In the genomic region with DNA sequence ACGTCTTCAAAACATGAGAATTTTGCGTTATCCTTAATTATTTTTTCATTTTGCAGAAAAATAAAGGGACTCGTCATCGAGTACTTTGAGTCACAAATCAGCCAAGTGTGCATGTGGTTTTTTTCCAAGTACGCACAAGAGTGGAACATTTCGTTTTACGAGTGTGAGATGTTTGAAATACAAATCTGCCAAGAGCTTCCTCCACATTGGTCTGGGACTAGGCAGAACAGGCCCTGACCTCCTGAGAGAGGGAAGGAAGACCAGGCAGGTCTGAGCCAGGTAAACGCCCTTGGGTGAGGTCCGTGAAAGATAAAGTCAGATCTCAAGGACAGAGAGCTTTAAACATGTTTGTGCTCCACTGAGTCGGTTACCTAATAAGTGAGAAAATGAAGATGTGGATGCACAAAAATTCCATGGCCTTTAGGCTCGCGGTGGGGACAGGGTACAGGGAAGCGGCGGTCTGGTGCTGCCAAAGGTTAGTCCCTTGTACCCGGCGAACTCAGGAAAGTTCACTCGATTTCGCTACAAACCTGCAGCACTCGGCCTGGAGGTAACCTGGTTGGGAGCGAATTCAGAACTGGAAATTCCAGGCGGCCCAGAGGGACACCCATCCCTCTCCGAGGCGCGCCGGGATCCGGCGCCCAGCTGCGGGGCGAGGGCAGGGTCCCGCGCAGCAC, we compare ENCODE assay signal across 8 cellular contexts. TPM values are rescaled to one million over a fixed set of nuclear protein-coding genes. Genes with fewer than 3 reads are reported as not detected.
DNase-seq lines count a peak whose midpoint lies in the region; ATAC-seq and TF ChIP-seq lines count a peak whose summit lies in the region.

No MANE protein-coding gene starts in this region.

- no peak for TF ChIP-seq CTCF in upper lobe of right lung (IDR thresholded peaks at IDR 0.05)

- no peaks in the 10 kb centered on the region for H3K4me1 ChIP-seq in NT2/D1 (ENCODE audit: insufficient read depth, insufficient read length)
- H3K4me1 ChIP-seq in mesendoderm (ENCODE audit: control insufficient read depth, low read depth, low read length) = peaks cover 3% of the 10 kb centered on the region
- H3K4me1 ChIP-seq in upper lobe of right lung = peaks cover 23% of the 10 kb centered on the region

- H2BK15ac ChIP-seq in mesendoderm (replicated peaks; ENCODE audit: low read depth) = no peak overlapping the region

- no peaks in the 10 kb centered on the region for H3K79me1 ChIP-seq in mesendoderm (ENCODE audit: low read length)

- no peak overlapping the region for H2BK5ac ChIP-seq in mesendoderm (ENCODE audit: low read length)

- H3K27ac ChIP-seq in mesendoderm (ENCODE audit: low read depth, low read length) = no peak overlapping the region
- H3K27ac ChIP-seq in upper lobe of right lung = peak overlapping the region; percentile 100

- DNase-seq in DMS53 treated with DMSO at 0.1 percent for 48 hours (lab: John Stamatoyannopoulos, UW; ENCODE audit: unreplicated experiment) = peak; percentile 15
- DNase-seq in NT2/D1 (ENCODE audit: low read depth, low spot score) = no peak
- peak; percentile 25 for DNase-seq in dermis blood vessel endothelial cell
- peak; percentile 61 for DNase-seq in mesendoderm
- no peak for DNase-seq in upper lobe of right lung
- no peak for DNase-seq in ecto neural progenitor cell (ENCODE audit: low spot score)

- no CpG with 5 or more reads among the region's 31 CpGs for WGBS in mesendoderm (ENCODE audit: extremely low coverage, insufficient coverage, low lambda C conversion rate)

- intact Hi-C loops in upper lobe of right lung (cut with DNase I) = no loop called here

- H3K4me3 ChIP-seq in NT2/D1 (ENCODE audit: insufficient read length, low read depth) (peak overlapping the region; percentile 62), mesendoderm (ENCODE audit: low read length) (peak overlapping the region; percentile 77), upper lobe of right lung (peak overlapping the region; percentile 99)

- peak overlapping the region; percentile 35 for H3K4me2 ChIP-seq in mesendoderm (ENCODE audit: low read length)

- no peak overlapping the region for H2BK120ac ChIP-seq in mesendoderm (ENCODE audit: low read depth, low read length)

- peak overlapping the region; percentile 85 for H3K56ac ChIP-seq in mesendoderm (ENCODE audit: low read length)

- no peak overlapping the region for H3K23ac ChIP-seq in mesendoderm (ENCODE audit: low read length)

- no peak overlapping the region for H2AK5ac ChIP-seq in mesendoderm (ENCODE audit: low read length)

- H3K27me3 ChIP-seq in NT2/D1 (ENCODE audit: insufficient read depth, insufficient read length) = peaks cover 3% of the 10 kb centered on the region
- H3K27me3 ChIP-seq in mesendoderm (ENCODE audit: insufficient read depth, low read length, poor library complexity) = no peaks in the 10 kb centered on the region
- no peaks in the 10 kb centered on the region for H3K27me3 ChIP-seq in upper lobe of right lung

- H3K79me2 ChIP-seq in mesendoderm (ENCODE audit: control insufficient read depth, insufficient read depth, low read length) = peaks cover 17% of the 10 kb centered on the region

- H3K9me3 ChIP-seq in NT2/D1 (ENCODE audit: insufficient read depth, low read length) (no peaks in the 10 kb centered on the region), upper lobe of right lung (no peaks in the 10 kb centered on the region)

- ATAC-seq in GM21576 (IDR thresholded peaks at IDR 0.05; ENCODE audit: unreplicated experiment) (peak; percentile 20), upper lobe of right lung (peak; percentile 16), GM18861 (IDR thresholded peaks at IDR 0.05; ENCODE audit: unreplicated experiment) (no peak)

- no peak overlapping the region for H3K18ac ChIP-seq in mesendoderm (ENCODE audit: low read length)

- no peak overlapping the region for H4K5ac ChIP-seq in mesendoderm (ENCODE audit: low read length)

- H3K9ac ChIP-seq in NT2/D1 (ENCODE audit: insufficient read length, low read depth) (peak overlapping the region; percentile 58), mesendoderm (ENCODE audit: low read length) (peak overlapping the region; percentile 77)

- H3K36me3 ChIP-seq in NT2/D1 (ENCODE audit: insufficient read depth, insufficient read length, low read length) (peaks cover 17% of the 10 kb centered on the region), mesendoderm (ENCODE audit: control insufficient read depth, insufficient read depth, low read length) (no peaks in the 10 kb centered on the region), upper lobe of right lung (no peaks in the 10 kb centered on the region)

- no peak overlapping the region for H4K8ac ChIP-seq in mesendoderm (ENCODE audit: low read depth, low read length)

- no peak overlapping the region for H3K4ac ChIP-seq in mesendoderm (ENCODE audit: low read depth, low read length)

RNA-seq across cellular contexts. Expression of gene ITM2B, which starts 0.4 kb away (rescaled TPM):
- 327 and 538 TPM in 2 replicates for total RNA-seq in dermis blood vessel endothelial cell
- polyA plus RNA-seq in mesendoderm (2013, experiment 1 of 2) = 194 TPM
- 196 TPM for polyA plus RNA-seq in mesendoderm (2013, experiment 2 of 2)
- total RNA-seq in upper lobe of right lung = 802 TPM

Comparison
In these comparisons a context has a peak if more than half of its experiments do, and no peak if none do; other contexts are left out.
1. DNase-seq: peak in DMS53 treated with DMSO at 0.1 percent for 48 hours (single experiment), dermis blood vessel endothelial cell (single experiment) and mesendoderm (single experiment); none in NT2/D1 (single experiment), upper lobe of right lung (single experiment) and ecto neural progenitor cell (single experiment).
2. Peak in every context shown above with its lines, with median percentiles within 50 percentile points of each other: H3K4me3 ChIP-seq.